In genomic region chr5:43034591-43034968, GRCh38 we compare ENCODE assay signal across 11 cellular contexts. TPM values are rescaled to one million over a fixed set of nuclear protein-coding genes. Genes with fewer than 3 reads are reported as not detected.
DNase-seq lines count a peak whose midpoint lies in the region; ATAC-seq and TF ChIP-seq lines count a peak whose summit lies in the region.
"Had no signal": no experiment of that assay in that cellular context is flagged by ENCODE, and none has a peak within 500 bp of the region (broad histone marks: within the 10 kb centered on the region; RNA-seq: fewer than 3 reads in every experiment).

No MANE protein-coding gene starts in this region.

- TF ChIP-seq CTCF in Calu3 (IDR thresholded peaks at IDR 0.05; ENCODE audit: unreplicated experiment) (no peak), NB4 (IDR thresholded peaks at IDR 0.05; ENCODE audit: low read depth, low read length) (no peak), endodermal cell (conservative IDR thresholded peaks at IDR 0.05) (no peak), neutrophil (IDR thresholded peaks at IDR 0.05) (no peak)

- peaks cover 56% of the 10 kb centered on the region for H3K36me3 Mint-ChIP-seq in Calu3 (ENCODE audit: insufficient read depth, unreplicated experiment)
- H3K36me3 Mint-ChIP-seq in endodermal cell (ENCODE audit: low read depth) = peaks cover 5% of the 10 kb centered on the region

- peaks cover 4% of the 10 kb centered on the region for H3K4me1 ChIP-seq in endodermal cell (ENCODE audit: control insufficient read depth, insufficient read depth, low read length)
- peaks cover 25 to 36% of the 10 kb centered on the region in 2 experiments for H3K4me1 ChIP-seq in neutrophil (ENCODE audit: control insufficient read depth in 1 of 2, insufficient read depth in 1 of 2, low read depth in 1 of 2, low read length in 1 of 2)

- no peaks in the 10 kb centered on the region for H3K9me3 Mint-ChIP-seq in Calu3 (ENCODE audit: low read depth, unreplicated experiment)
- peaks cover 2% of the 10 kb centered on the region for H3K9me3 Mint-ChIP-seq in endodermal cell

- H3K27ac ChIP-seq in endodermal cell (ENCODE audit: low read depth, low read length) (no peak overlapping the region), neutrophil (peak overlapping the region; percentile 14)
- H3K27ac ChIP-seq: body of pancreas had no signal

- H3K9me3 ChIP-seq in endodermal cell (ENCODE audit: control insufficient read depth, low read length) (no peaks in the 10 kb centered on the region), neutrophil (no peaks in the 10 kb centered on the region)
- H3K9me3 ChIP-seq: body of pancreas had no signal

- no peak for TF ChIP-seq POLR2A in NB4 (IDR thresholded peaks at IDR 0.05; ENCODE audit: extremely low read depth, insufficient read length)
- no peak for TF ChIP-seq POLR2A in GM18505 (IDR thresholded peaks at IDR 0.05; ENCODE audit: borderline replicate concordance, extremely low read depth, insufficient read depth, insufficient read length)

- H3K27ac Mint-ChIP-seq in Calu3 (ENCODE audit: unreplicated experiment) = peak overlapping the region; percentile 96
- H3K27ac Mint-ChIP-seq in endodermal cell = no peak overlapping the region

- H3K4me3 Mint-ChIP-seq in Calu3 (ENCODE audit: low read depth, unreplicated experiment) = peak overlapping the region; percentile 90
- H3K4me3 Mint-ChIP-seq in endodermal cell = peak overlapping the region; percentile 45

- H3K4me3 ChIP-seq in NB4 (ENCODE audit: low read depth, low read length) (no peak overlapping the region), endodermal cell (ENCODE audit: low read length) (no peak overlapping the region), neutrophil (ENCODE audit: low read depth in 1 of 2, low read length in 1 of 2) (no peak overlapping the region)
- H3K4me3 ChIP-seq: body of pancreas had no signal

- H3K36me3 ChIP-seq in endodermal cell (ENCODE audit: control insufficient read depth, insufficient read depth, low read length) (no peaks in the 10 kb centered on the region), neutrophil (no peaks in the 10 kb centered on the region)

- CTCF ChIA-PET in Calu3 (lab: Charles Lee) = no interaction called here

- H3K27me3 Mint-ChIP-seq in Calu3 (ENCODE audit: unreplicated experiment) (no peaks in the 10 kb centered on the region), endodermal cell (ENCODE audit: insufficient read depth) (peaks cover 45% of the 10 kb centered on the region)

- WGBS in endodermal cell (ENCODE audit: insufficient coverage in 1 of 2, insufficient read length in 1 of 2), 2 experiments = 75 to 81% methylated on average over 4 to 5 of the region's 5 CpGs

- H3K4me1 Mint-ChIP-seq in Calu3 (ENCODE audit: low read depth, unreplicated experiment) (peaks cover 24% of the 10 kb centered on the region), endodermal cell (peaks cover 27% of the 10 kb centered on the region)

- ATAC-seq in HG03025 (IDR thresholded peaks at IDR 0.05; ENCODE audit: low FRiP score, unreplicated experiment) = no peak
- ATAC-seq in GM18505 (IDR thresholded peaks at IDR 0.05; ENCODE audit: unreplicated experiment) = no peak
- ATAC-seq: body of pancreas had no signal

- DNase-seq in Calu3 = peak; percentile 62
- DNase-seq in NB4 (ENCODE audit: low read depth) = peak; percentile 39
- DNase-seq in endodermal cell = peak; percentile 65
- no peak for DNase-seq in central memory CD4-positive, alpha-beta T cell
- no peak for DNase-seq in HuH-7 (ENCODE audit: low spot score)
- DNase-seq: body of pancreas; hippocampal formation; NK-92 treated with Interleukin-12 subunit alpha and Interleukin-12 subunit beta, amount 100 ng/mL, for 24 hours had no signal

- BruUV-seq in Calu3 (replicated peaks; lab: Mats Ljungman, UMichigan) = no TSS peak

- intact Hi-C loops in Calu3 (cut with micrococcal nuclease; ENCODE audit: unreplicated experiment) = loop anchor here (2.0 kb wide), 1 partner anchor 14 kb away; no protein-coding TSS in a partner anchor

- H3K9ac ChIP-seq in endodermal cell (ENCODE audit: extremely low read depth, low read length, poor library complexity, severe bottlenecking) = no peak overlapping the region

- H3K27me3 ChIP-seq in endodermal cell (ENCODE audit: control insufficient read depth, insufficient read depth, low read length, poor library complexity, severe bottlenecking) (peaks cover 25% of the 10 kb centered on the region), neutrophil (no peaks in the 10 kb centered on the region)

RNA-seq across cellular contexts. Expression of gene ANXA2R, which starts 5.5 kb away (rescaled TPM):
- 8.0 and 9.4 TPM in 2 replicates for total RNA-seq in Calu3 (2022)
- under 1 TPM; 0.73 to 0.97 TPM for total RNA-seq in endodermal cell
- 1.5 TPM for polyA plus RNA-seq in endodermal cell (2013, experiment 1 of 2)
- polyA plus RNA-seq in endodermal cell (2013, experiment 2 of 2) = 0.91 TPM

Comparison
In these comparisons a context has a peak if more than half of its experiments do, and no peak if none do; other contexts are left out.
1. DNase-seq: peak in Calu3 (single experiment), NB4 (single experiment) and endodermal cell (single experiment); none in central memory CD4-positive, alpha-beta T cell (single experiment) and HuH-7 (single experiment).